In genomic region chr6:143236151-143236788, GRCh38 we compare ENCODE assay signal across 1 cellular context.
TF ChIP-seq lines count a peak whose summit lies in the region.

No MANE protein-coding gene starts in this region.

TF ChIP-seq in HCT116, 20 proteins besides CTCF, POLR2A, EP300 and RAD21 (continued from another document):
- TF ChIP-seq ZBTB33 (IDR thresholded peaks at IDR 0.05; ENCODE audit: extremely low read depth, insufficient replicate concordance, low read length) (no peak), EGR1 (IDR thresholded peaks at IDR 0.05; ENCODE audit: low read depth) (no peak), REST (IDR thresholded peaks at IDR 0.05; ENCODE audit: low read depth) (no peak), MAX (IDR thresholded peaks at IDR 0.05) (no peak), TCF7L2 (IDR thresholded peaks at IDR 0.05; ENCODE audit: borderline replicate concordance, extremely low read depth, insufficient read depth, insufficient read length) (no peak), JUND (IDR thresholded peaks at IDR 0.05) (no peak), SP1 (IDR thresholded peaks at IDR 0.05; ENCODE audit: low read depth) (no peak), ELF1 (IDR thresholded peaks at IDR 0.05; ENCODE audit: borderline replicate concordance, low read depth) (no peak), POLR2AphosphoS5 (IDR thresholded peaks at IDR 0.05; ENCODE audit: low read depth, low read length) (no peak), ZFX (IDR thresholded peaks at IDR 0.05) (no peak), ZNF274 (IDR thresholded peaks at IDR 0.05; ENCODE audit: low read depth, low read length) (no peak), CBX3 (IDR thresholded peaks at IDR 0.05; ENCODE audit: low read depth) (no peak)
